Comparison of ENCODE assay signal across 22 cellular contexts in the genomic region with DNA sequence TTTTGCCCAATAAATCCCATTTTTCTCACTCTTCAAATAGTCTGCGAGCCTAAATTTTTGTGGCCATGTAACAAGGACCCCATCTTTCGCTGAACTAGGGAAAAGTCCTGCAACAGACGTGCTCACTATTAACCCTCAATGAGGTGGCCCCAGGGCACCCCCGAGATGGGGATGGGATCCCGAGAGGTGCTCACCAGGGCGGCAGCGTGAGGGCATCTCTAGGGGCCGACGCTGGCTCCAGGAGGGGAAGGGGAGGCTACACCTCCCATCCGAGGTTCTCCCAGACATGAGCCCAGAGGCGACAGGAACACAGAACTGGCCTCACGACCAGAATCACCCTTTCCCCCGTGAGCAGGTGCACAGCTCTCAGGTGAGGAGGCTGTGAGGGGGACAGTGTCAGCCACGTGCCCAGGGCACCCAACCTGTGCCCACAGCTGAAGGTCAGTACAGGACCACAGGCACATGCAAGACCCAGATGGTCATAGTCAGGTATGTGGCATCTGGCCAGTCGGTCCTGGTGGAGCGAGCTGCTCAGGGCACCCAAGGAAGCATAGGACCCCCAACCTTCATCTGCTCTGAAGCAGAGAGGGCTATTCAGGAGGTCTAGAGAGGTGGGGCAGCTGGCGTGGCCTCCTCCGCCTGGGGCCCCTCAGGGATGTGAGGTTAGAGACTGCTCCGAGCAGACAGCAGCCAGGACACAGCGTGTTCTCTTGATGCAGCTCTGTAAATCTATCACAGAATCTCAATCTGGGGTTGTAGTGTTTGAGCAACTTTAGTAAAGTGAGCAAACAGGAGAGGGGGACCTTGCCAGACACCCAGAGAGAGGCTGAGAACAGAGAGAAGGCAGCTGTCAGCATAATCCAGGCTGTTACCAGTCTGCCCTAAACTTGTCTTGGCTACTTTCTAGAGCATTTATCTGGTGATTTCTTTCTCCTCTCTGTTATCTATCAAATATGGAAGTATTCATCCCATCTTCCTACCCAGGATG.
DNase-seq lines count a peak whose midpoint lies in the region; ATAC-seq and TF ChIP-seq lines count a peak whose summit lies in the region.
"Had no signal": no experiment of that assay in that cellular context is flagged by ENCODE, and none has a peak within 500 bp of the region (broad histone marks: within the 10 kb centered on the region; RNA-seq: fewer than 3 reads in every experiment).

No MANE protein-coding gene starts in this region.

- CTCF ChIA-PET in Panc1 (lab: Charles Lee) (no interaction called here), SK-N-SH (lab: Yijun Ruan, JAX) (interaction anchor here (1.4 to 3.6 kb wide), 3 partner anchors 10 to 88 kb away, joined by 3 to 16 read pairs (median 8); no protein-coding TSS in a partner anchor)

- no peak overlapping the region for H2AFZ ChIP-seq in SK-N-SH (ENCODE audit: low read depth)
- H2AFZ ChIP-seq: parathyroid adenoma had no signal

- H3K4me3 ChIP-seq in BLaER1, result no peak overlapping the region
- H3K4me3 ChIP-seq in Panc1 (ENCODE audit: low read depth in 2 of 2, low read length in 2 of 2), result no peak overlapping the region
- no peak overlapping the region for H3K4me3 ChIP-seq in right cardiac atrium (ENCODE audit: low read length)
- no peak overlapping the region for H3K4me3 ChIP-seq in prostate gland
- no peak overlapping the region for H3K4me3 ChIP-seq in SK-N-SH (ENCODE audit: low read depth in 2 of 2, low read length in 1 of 2)
- no peak overlapping the region for H3K4me3 ChIP-seq in brain microvascular endothelial cell (ENCODE audit: low read depth, low read length)
- H3K4me3 ChIP-seq: cardiac muscle cell, uterus had no signal

- POLR2A ChIA-PET in Panc1 (lab: Charles Lee) (no interaction called here), SK-N-SH (lab: Yijun Ruan, JAX) (interaction anchor here (0.6 kb wide), 1 partner anchor 1684 kb away, joined by 5 read pairs; no protein-coding TSS in a partner anchor)

- peaks cover 3% of the 10 kb centered on the region for H3F3A ChIP-seq in SK-N-SH (replicated peaks; ENCODE audit: insufficient read depth)

- H4K20me1 ChIP-seq in BLaER1, result peaks cover 93% of the 10 kb centered on the region
- no peaks in the 10 kb centered on the region for H4K20me1 ChIP-seq in SK-N-SH (ENCODE audit: insufficient read depth)

- H3K4me2 ChIP-seq in BLaER1, result peak overlapping the region; percentile 59
- no peak overlapping the region for H3K4me2 ChIP-seq in SK-N-SH

- peaks cover 3% of the 10 kb centered on the region; the same call in 1 of the 2 replicates for H3K79me2 ChIP-seq in SK-N-SH (ENCODE audit: insufficient read depth)
- H3K79me2 ChIP-seq: parathyroid adenoma had no signal

- ATAC-seq in Panc1, result no peak
- peak; percentile 25 to 30 for ATAC-seq in right cardiac atrium
- ATAC-seq: activated CD4-positive, alpha-beta T cell treated with anti-CD3 and anti-CD28 coated beads for 36 hours; naive thymus-derived CD8-positive, alpha-beta T cell had no signal

- H3K36me3 ChIP-seq in BLaER1, result peaks cover 98% of the 10 kb centered on the region
- no peaks in the 10 kb centered on the region for H3K36me3 ChIP-seq in Panc1 (ENCODE audit: control insufficient read depth, insufficient read depth, low read length)
- H3K36me3 ChIP-seq in prostate gland, result peaks cover 0 to 2% of the 10 kb centered on the region in 2 donors
- peaks cover 25 to 32% of the 10 kb centered on the region in 2 experiments for H3K36me3 ChIP-seq in SK-N-SH (replicated peaks in 1 of 2; ENCODE audit: control insufficient read depth in 1 of 2, insufficient read depth in 2 of 2, low read length in 1 of 2)
- H3K36me3 ChIP-seq in brain microvascular endothelial cell (replicated peaks), result peaks cover 54% of the 10 kb centered on the region
- H3K36me3 ChIP-seq: BE2C, uterus had no signal

- no peaks in the 10 kb centered on the region for H3K27me3 ChIP-seq in BLaER1
- H3K27me3 ChIP-seq in Panc1 (ENCODE audit: control insufficient read depth, insufficient read depth, low read length), result no peaks in the 10 kb centered on the region
- H3K27me3 ChIP-seq in right cardiac atrium (ENCODE audit: control insufficient read depth, insufficient read depth), result no peaks in the 10 kb centered on the region
- no peaks in the 10 kb centered on the region for H3K27me3 ChIP-seq in prostate gland (replicated peaks; ENCODE audit: insufficient read depth)
- no peaks in the 10 kb centered on the region for H3K27me3 ChIP-seq in SK-N-SH (ENCODE audit: insufficient read depth)
- no peaks in the 10 kb centered on the region for H3K27me3 ChIP-seq in brain microvascular endothelial cell (replicated peaks)
- H3K27me3 ChIP-seq: BE2C, cardiac muscle cell, uterus had no signal

- H3K9ac ChIP-seq in BLaER1, result no peak overlapping the region; the same call in 1 of the 2 replicates
- no peak overlapping the region for H3K9ac ChIP-seq in SK-N-SH
- H3K9ac ChIP-seq: parathyroid adenoma had no signal

- no peak for TF ChIP-seq RAD21 in SK-N-SH (IDR thresholded peaks at IDR 0.05; ENCODE audit: low read length)

- BruUV-seq in Panc1 (replicated peaks; lab: Mats Ljungman, UMichigan), result no TSS peak

- DNase-seq in Panc1 (ENCODE audit: low read depth, low spot score), result no peak
- no peak for DNase-seq in right cardiac atrium
- peak; percentile 46 for DNase-seq in prostate gland (ENCODE audit: low spot score)
- no peak for DNase-seq in activated T-cell treated with anti-CD3 and anti-CD28 coated beads, Interleukin-2, amount 50 U/mL, for 1 hour
- DNase-seq in SK-N-SH, result no peak
- DNase-seq in NCI-H2081 (lab: John Stamatoyannopoulos, UW), result no peak
- DNase-seq in brain microvascular endothelial cell, result no peak
- DNase-seq: activated CD4-positive, alpha-beta T cell treated with anti-CD3 and anti-CD28 coated beads for 36 hours; activated naive CD4-positive, alpha-beta T cell treated with anti-CD3 and anti-CD28 coated beads, Interleukin-2, amount 10 ng/mL, durations not matched to agents 7 days and 5 days; BE2C; Caco-2; DMS79; GF-D8; kidney glomerular epithelial cell; NCI-H146; NCI-H69; stimulated activated CD8-positive, alpha-beta memory T cell treated with anti-CD3 and anti-CD28 coated beads, Interleukin-4, amount 100 ng/mL, for 48 hours; uterus had no signal

- in situ Hi-C loops in Panc1 (cut with HindIII; ENCODE audit: low pct_unique_long_range_greater_than_20kb, low sequenced_read_pairs), result no loop called here
- in situ Hi-C loops in brain microvascular endothelial cell (cut with HindIII; ENCODE audit: low pct_ligation_motif_present, low sequenced_read_pairs), result no loop called here

- TF ChIP-seq CTCF in Panc1 (IDR thresholded peaks at IDR 0.05) (no peak), prostate gland (IDR thresholded peaks at IDR 0.05) (no peak), SK-N-SH (IDR thresholded peaks at IDR 0.05) (no peak), brain microvascular endothelial cell (IDR thresholded peaks at IDR 0.05; ENCODE audit: low read depth, low read length, missing control alignments) (no peak)

- H3K4me1 ChIP-seq in BLaER1 (peaks cover 50% of the 10 kb centered on the region), Panc1 (ENCODE audit: control insufficient read depth, insufficient read depth, low read length) (peaks cover 20% of the 10 kb centered on the region), right cardiac atrium (ENCODE audit: control insufficient read depth, insufficient read depth, low read length) (peaks cover 2% of the 10 kb centered on the region), prostate gland (replicated peaks) (peaks cover 5% of the 10 kb centered on the region), SK-N-SH (ENCODE audit: control insufficient read depth in 1 of 2, insufficient read depth in 2 of 2, low read depth in 1 of 2, low read length in 1 of 2) (peaks cover 22 to 23% of the 10 kb centered on the region in 2 experiments)
- H3K4me1 ChIP-seq: BE2C, parathyroid adenoma, uterus had no signal

- H3K9me3 ChIP-seq in BLaER1 (no peaks in the 10 kb centered on the region), Panc1 (ENCODE audit: control insufficient read depth, insufficient read depth, low read depth, low read length) (no peaks in the 10 kb centered on the region), right cardiac atrium (ENCODE audit: control insufficient read depth, low read length) (no peaks in the 10 kb centered on the region), prostate gland (no peaks in the 10 kb centered on the region), SK-N-SH (no peaks in the 10 kb centered on the region)
- H3K9me3 ChIP-seq: BE2C, Caco-2, uterus had no signal

- TF ChIP-seq EP300 in SK-N-SH (IDR thresholded peaks at IDR 0.05; ENCODE audit: borderline replicate concordance in 1 of 2, low read depth in 1 of 2, low read length in 1 of 2), result no peak

- WGBS in right cardiac atrium, result 84% methylated on average over 20 of the region's 20 CpGs
- 77% methylated on average over 20 of the region's 20 CpGs for WGBS in prostate gland
- WGBS in SK-N-SH (ENCODE audit: low lambda C conversion rate), result 95% methylated on average over 15 of the region's 20 CpGs

- intact Hi-C loops in Panc1 (cut with micrococcal nuclease; ENCODE audit: unreplicated experiment) (no loop called here), right cardiac atrium (cut with DNase I) (no loop called here), prostate gland (cut with DNase I) (loop anchor here (2.0 kb wide), 1 partner anchor 135 kb away; no protein-coding TSS in a partner anchor)

- H3K27ac ChIP-seq in BLaER1 (peak overlapping the region; percentile 31), Panc1 (ENCODE audit: low read length) (peak overlapping the region; percentile 74), right cardiac atrium (ENCODE audit: low read length) (no peak overlapping the region), prostate gland (peak overlapping the region; percentile 60 to 70), SK-N-SH (ENCODE audit: low read depth in 2 of 2, low read length in 1 of 2) (peak overlapping the region in 1 of 2 experiments; percentile 30; a peak in 1 of 4 replicates), brain microvascular endothelial cell (no peak overlapping the region)
- H3K27ac ChIP-seq: cardiac muscle cell, parathyroid adenoma had no signal

- no peaks in the 10 kb centered on the region for H3K9me2 ChIP-seq in SK-N-SH

- no peak for TF ChIP-seq POLR2A in prostate gland (IDR thresholded peaks at IDR 0.05)

TF ChIP-seq in SK-N-SH, 30 proteins besides CTCF, POLR2A, EP300 and RAD21:
- TF ChIP-seq NRF1 (IDR thresholded peaks at IDR 0.05; ENCODE audit: low read depth, low read length), result no peak
- TF ChIP-seq RFX5 (IDR thresholded peaks at IDR 0.05; ENCODE audit: low read length), result no peak
- TF ChIP-seq ELF1 (IDR thresholded peaks at IDR 0.05), result no peak
- no peak for TF ChIP-seq SIN3A (IDR thresholded peaks at IDR 0.05; ENCODE audit: borderline replicate concordance, low read depth, low read length)
- TF ChIP-seq JUND (IDR thresholded peaks at IDR 0.05), result no peak
- TF ChIP-seq RXRA (IDR thresholded peaks at IDR 0.05; ENCODE audit: borderline replicate concordance, low read depth), result no peak
- TF ChIP-seq, protein P1, sequence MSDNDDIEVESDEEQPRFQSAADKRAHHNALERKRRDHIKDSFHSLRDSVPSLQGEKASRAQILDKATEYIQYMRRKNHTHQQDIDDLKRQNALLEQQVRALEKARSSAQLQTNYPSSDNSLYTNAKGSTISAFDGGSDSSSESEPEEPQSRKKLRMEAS (IDR thresholded peaks at IDR 0.05; ENCODE audit: low read depth), result no peak
- TF ChIP-seq GABPA (IDR thresholded peaks at IDR 0.05; ENCODE audit: low read depth), result no peak

Comparison
In these comparisons a context has a peak if more than half of its experiments do, and no peak if none do; other contexts are left out.
1. H3K27ac ChIP-seq: peak in BLaER1 (single experiment), Panc1 (single experiment) and prostate gland (2 of 2); none in right cardiac atrium (single experiment) and brain microvascular endothelial cell (single experiment).